ENCODE assay signal across 19 cellular contexts in genomic region chr2:101295895-101296294, GRCh38. TPM values are rescaled to one million over a fixed set of nuclear protein-coding genes. Genes with fewer than 3 reads are reported as not detected.
DNase-seq lines count a peak whose midpoint lies in the region; ATAC-seq, FAIRE-seq and TF ChIP-seq lines count a peak whose summit lies in the region.
"Had no signal": no experiment of that assay in that cellular context is flagged by ENCODE, and none has a peak within 500 bp of the region (broad histone marks: within the 10 kb centered on the region; RNA-seq: fewer than 3 reads in every experiment).

No MANE protein-coding gene starts in this region.

- TF ChIP-seq CTCF in BJ (IDR thresholded peaks at IDR 0.05; ENCODE audit: insufficient read depth, low read depth, low read length): no peak
- no peak for TF ChIP-seq CTCF in HFFc6 (IDR thresholded peaks at IDR 0.05)
- no peak for TF ChIP-seq CTCF in bronchial epithelial cell (IDR thresholded peaks at IDR 0.05; ENCODE audit: insufficient read depth, low read length, severe bottlenecking)

- FAIRE-seq in bronchial epithelial cell (lab: Jason Lieb, UNC) (no peak), RCC 7860 (lab: Jason Lieb, UNC) (no peak)

- H3K4me3 ChIP-seq in BJ (ENCODE audit: low read depth, low read length): no peak overlapping the region
- H3K4me3 ChIP-seq in bronchial epithelial cell (ENCODE audit: low read depth, low read length): no peak overlapping the region
- H3K4me3 ChIP-seq: colonic mucosa, mucosa of descending colon, uterus had no signal

- H3K27me3 Mint-ChIP-seq in HFFc6 (ENCODE audit: insufficient read depth): no peaks in the 10 kb centered on the region
- H3K27me3 Mint-ChIP-seq: IgD-negative memory B cell had no signal

- H3K9me3 Mint-ChIP-seq in HFFc6: no peaks in the 10 kb centered on the region
- H3K9me3 Mint-ChIP-seq: IgD-negative memory B cell had no signal

- CTCF ChIA-PET in BJ (lab: Yijun Ruan, JAX): interaction anchor here (0.6 kb wide), 1 partner anchor 787 kb away, joined by 5 read pairs; no protein-coding TSS in a partner anchor

- no peaks in the 10 kb centered on the region for H3K36me3 Mint-ChIP-seq in HFFc6 (ENCODE audit: low read depth)

- DNase-seq in BJ (ENCODE audit: low read depth): peak; percentile 40
- DNase-seq in HFFc6: peak; percentile 76
- DNase-seq in bronchial epithelial cell (ENCODE audit: low read depth): peak; percentile 17
- peak; percentile 15 for DNase-seq in kidney glomerular epithelial cell (lab: John Stamatoyannopoulos, UW)
- DNase-seq in RCC 7860 (ENCODE audit: low spot score): no peak
- DNase-seq in DMS53 (lab: John Stamatoyannopoulos, UW): no peak
- DNase-seq: ACHN; activated CD4-positive, alpha-beta T cell treated with anti-CD3 and anti-CD28 coated beads for 1 hour; colonic mucosa; left cardiac atrium; mucosa of descending colon; NCI-H1105; NK-92 treated with Interleukin-12 subunit alpha and Interleukin-12 subunit beta, amount 100 ng/mL, for 24 hours; stimulated activated naive CD8-positive, alpha-beta T cell treated with anti-CD3 and anti-CD28 coated beads, Interleukin-15, Interleukin-2, amounts not matched to agents 100 U/mL and 50 U/mL, for 24 hours; uterus had no signal

- POLR2A ChIA-PET in BJ (lab: Charles Lee): interaction anchor here (0.7 kb wide), 1 partner anchor 10 kb away, joined by 4 read pairs; no protein-coding TSS in a partner anchor

- H3K4me1 Mint-ChIP-seq in HFFc6 (ENCODE audit: low read depth): peaks cover 43% of the 10 kb centered on the region

- H3K36me3 ChIP-seq in BJ (ENCODE audit: control insufficient read depth, insufficient read depth, low read length) (peaks cover 2% of the 10 kb centered on the region), bronchial epithelial cell (ENCODE audit: control insufficient read depth, insufficient read depth, low read length) (peaks cover 5% of the 10 kb centered on the region)
- H3K36me3 ChIP-seq: colonic mucosa, uterus had no signal

- H3K27me3 ChIP-seq in BJ (ENCODE audit: control insufficient read depth, insufficient read depth, low read length): no peaks in the 10 kb centered on the region
- no peaks in the 10 kb centered on the region for H3K27me3 ChIP-seq in bronchial epithelial cell (ENCODE audit: control insufficient read depth, insufficient read depth, low read length)
- H3K27me3 ChIP-seq: colonic mucosa, uterus had no signal

- H3K4me3 Mint-ChIP-seq in HFFc6: peak overlapping the region; percentile 69

- ATAC-seq in GM18868 (IDR thresholded peaks at IDR 0.05; ENCODE audit: unreplicated experiment): no peak
- no peak for ATAC-seq in activated CD4-positive, CD25-positive, alpha-beta regulatory T cell treated with anti-CD3 and anti-CD28 coated beads, Interleukin-2, amount 50 U/mL, for 24 hours
- ATAC-seq: left cardiac atrium; mucosa of descending colon; Right ventricle myocardium inferior; stimulated activated naive CD8-positive, alpha-beta T cell treated with anti-CD3 and anti-CD28 coated beads, Interleukin-15, Interleukin-2, amounts not matched to agents 100 U/mL and 50 U/mL, for 24 hours had no signal

- peak overlapping the region; percentile 62 for H3K27ac Mint-ChIP-seq in HFFc6

RNA-seq across cellular contexts. Expression of gene RNF149, which starts 12.6 kb away (rescaled TPM):
- polyA plus RNA-seq in BJ (2011; rRNA removed): 20.8 and 24.3 TPM in 2 replicates
- polyA minus RNA-seq in BJ (2011; rRNA and poly(A)+ RNA removed): 10.6 and 11.2 TPM in 2 replicates
- total RNA-seq in HFFc6 (2021; fragmentation: NEBNext Ultra II Directional; extraction: Animal tissue kit (Norgen Biotek cat#: 25700)): 10 to 100 TPM; 24.6 to 33.4 (median 26.0) TPM
- total RNA-seq in bronchial epithelial cell: 113 and 120 TPM in 2 replicates

RNA-seq across cellular contexts. Expression of gene CNOT11, which starts 43.2 kb away (rescaled TPM):
- polyA plus RNA-seq in BJ (2011; rRNA removed): 63.0 and 68.6 TPM in 2 replicates
- polyA minus RNA-seq in BJ (2011; rRNA and poly(A)+ RNA removed): 29.8 and 37.1 TPM in 2 replicates
- 10 to 100 TPM; 38.1 to 53.8 (median 43.0) TPM for total RNA-seq in HFFc6 (2021; fragmentation: NEBNext Ultra II Directional; extraction: Animal tissue kit (Norgen Biotek cat#: 25700))
- 10.8 and 15.5 TPM in 2 replicates for total RNA-seq in bronchial epithelial cell

Comparison
In these comparisons a context has a peak if more than half of its experiments do, and no peak if none do; other contexts are left out.
1. DNase-seq: peak in BJ (single experiment), HFFc6 (single experiment), bronchial epithelial cell (single experiment) and kidney glomerular epithelial cell (single experiment); none in RCC 7860 (single experiment) and DMS53 (single experiment).